12 cellular contexts compared by ENCODE assay signal in the genomic region with DNA sequence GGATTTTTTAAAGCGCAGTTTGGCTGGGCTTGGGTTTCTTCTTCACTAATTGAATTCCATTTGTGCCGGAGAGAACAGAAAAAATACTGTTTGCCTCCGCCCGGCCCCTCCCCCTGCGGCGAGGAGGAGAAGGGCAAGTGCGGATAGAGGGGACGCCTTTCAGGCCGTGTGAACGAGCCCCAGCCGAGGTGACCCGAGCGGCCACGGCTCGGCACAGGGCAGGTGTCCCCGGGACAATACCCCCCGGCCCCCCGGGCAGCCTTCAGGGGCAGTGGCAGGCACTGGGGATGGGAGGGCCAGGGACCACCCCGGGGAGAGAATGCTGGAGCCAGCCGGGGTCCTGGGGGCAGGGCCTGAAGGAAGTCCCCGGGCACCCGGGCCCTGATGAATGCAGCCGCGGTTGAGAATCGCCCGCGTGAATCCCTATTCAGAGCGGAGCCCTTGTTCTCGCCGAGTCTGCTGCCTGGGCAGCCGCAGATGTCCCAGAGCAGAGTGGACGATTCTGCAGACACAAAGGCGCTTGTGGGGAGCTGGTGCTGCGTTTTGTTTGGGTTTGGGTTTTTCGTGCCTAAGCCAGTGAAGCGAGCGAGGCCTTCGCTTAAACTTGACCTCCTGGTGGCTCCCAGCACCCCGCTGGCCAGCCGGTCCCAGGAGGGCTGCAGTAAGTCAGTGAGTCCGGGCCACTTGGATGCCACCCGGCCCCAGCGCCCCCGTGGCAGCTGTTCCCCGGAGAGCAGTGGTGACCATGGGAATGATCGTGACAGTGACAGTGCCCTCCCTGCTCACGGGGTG.
DNase-seq lines count a peak whose midpoint lies in the region; ATAC-seq and TF ChIP-seq lines count a peak whose summit lies in the region.
"Had no signal": no experiment of that assay in that cellular context is flagged by ENCODE, and none has a peak within 500 bp of the region (broad histone marks: within the 10 kb centered on the region; RNA-seq: fewer than 3 reads in every experiment).

No MANE protein-coding gene starts in this region.

- no peaks in the 10 kb centered on the region for H3K79me2 ChIP-seq in osteoblast (ENCODE audit: insufficient read depth, low read length)
- H3K79me2 ChIP-seq in smooth muscle cell (ENCODE audit: low read depth) = no peaks in the 10 kb centered on the region

- H3F3A ChIP-seq in smooth muscle cell (ENCODE audit: low read depth) = no peaks in the 10 kb centered on the region

- H3K27me3 Mint-ChIP-seq in stimulated activated memory B cell treated with anti-CD40 and anti-IgM and Interleukin-4, amounts not matched to agents 10 μg/mL and 1 μg/mL and 100 μg/mL, for 72 hours = peaks cover 90% of the 10 kb centered on the region

- DNase-seq in WERI-Rb-1 = peak; percentile 2
- DNase-seq in osteoblast (ENCODE audit: insufficient read length, low spot score, missing footprints) = peak; percentile 82
- DNase-seq in stimulated activated CD4-positive, alpha-beta T cell treated with anti-CD3 and anti-CD28 coated beads, Interleukin-15, amount 100 ng/mL, for 24 hours = no peak
- DNase-seq in NCI-H2196 (lab: John Stamatoyannopoulos, UW; ENCODE audit: unreplicated experiment) = no peak
- DNase-seq in smooth muscle cell (lab: John Stamatoyannopoulos, UW; ENCODE audit: unreplicated experiment) = no peak
- DNase-seq: activated naive CD8-positive, alpha-beta T cell treated with anti-CD3 and anti-CD28 coated beads for 36 hours; NCI-H1930; NCI-H69 had no signal

- H3K4me3 ChIP-seq in BLaER1 (no peak overlapping the region), WERI-Rb-1 (ENCODE audit: low read depth, low read length) (no peak overlapping the region), iPS-18a (ENCODE audit: low read length) (peak overlapping the region; percentile 45), osteoblast (ENCODE audit: insufficient read depth, low read length) (no peak overlapping the region), smooth muscle cell (no peak overlapping the region)
- H3K4me3 ChIP-seq: Peyer's patch had no signal

- H3K27me3 ChIP-seq in BLaER1 (peaks cover 70% of the 10 kb centered on the region), WERI-Rb-1 (ENCODE audit: insufficient read depth, low read depth, severe bottlenecking) (peaks cover 69% of the 10 kb centered on the region), iPS-18a (ENCODE audit: control insufficient read depth, insufficient read depth, low read length) (peaks cover 64% of the 10 kb centered on the region), osteoblast (ENCODE audit: insufficient read depth, low read length) (peaks cover 39% of the 10 kb centered on the region), smooth muscle cell (ENCODE audit: low read depth) (peaks cover 9% of the 10 kb centered on the region)

- ATAC-seq in stimulated activated memory B cell treated with anti-CD40 and anti-IgM and Interleukin-4, amounts not matched to agents 10 μg/mL and 1 μg/mL and 100 μg/mL, for 72 hours = no peak

- peaks cover 54% of the 10 kb centered on the region for H3K4me1 ChIP-seq in BLaER1
- peaks cover 29% of the 10 kb centered on the region for H3K4me1 ChIP-seq in iPS-18a (ENCODE audit: control insufficient read depth, low read depth, low read length)
- H3K4me1 ChIP-seq in osteoblast (ENCODE audit: insufficient read depth, low read length) = no peaks in the 10 kb centered on the region
- peaks cover 12% of the 10 kb centered on the region for H3K4me1 ChIP-seq in smooth muscle cell (ENCODE audit: low read depth)

- H3K27ac Mint-ChIP-seq in stimulated activated memory B cell treated with anti-CD40 and anti-IgM and Interleukin-4, amounts not matched to agents 10 μg/mL and 1 μg/mL and 100 μg/mL, for 72 hours = no peak overlapping the region
- H3K27ac Mint-ChIP-seq: activated naive CD8-positive, alpha-beta T cell treated with anti-CD3 and anti-CD28 coated beads for 36 hours had no signal

- H3K4me1 Mint-ChIP-seq in stimulated activated memory B cell treated with anti-CD40 and anti-IgM and Interleukin-4, amounts not matched to agents 10 μg/mL and 1 μg/mL and 100 μg/mL, for 72 hours = peaks cover 14% of the 10 kb centered on the region
- H3K4me1 Mint-ChIP-seq: activated naive CD8-positive, alpha-beta T cell treated with anti-CD3 and anti-CD28 coated beads for 36 hours had no signal

- no peak for TF ChIP-seq CTCF in WERI-Rb-1 (IDR thresholded peaks at IDR 0.05; ENCODE audit: low read depth, low read length)
- TF ChIP-seq CTCF in osteoblast (IDR thresholded peaks at IDR 0.05; ENCODE audit: extremely low read depth, low read depth, low read length) = no peak
- TF ChIP-seq CTCF in smooth muscle cell (IDR thresholded peaks at IDR 0.05; ENCODE audit: borderline replicate concordance, insufficient read depth, poor library complexity, severe bottlenecking) = no peak

- H3K4me2 ChIP-seq in BLaER1 = peak overlapping the region; percentile 18; the same call in 1 of the 2 replicates
- no peak overlapping the region for H3K4me2 ChIP-seq in osteoblast (ENCODE audit: insufficient read depth, low read length)
- no peak overlapping the region for H3K4me2 ChIP-seq in smooth muscle cell

- H3K4me3 Mint-ChIP-seq in stimulated activated memory B cell treated with anti-CD40 and anti-IgM and Interleukin-4, amounts not matched to agents 10 μg/mL and 1 μg/mL and 100 μg/mL, for 72 hours = no peak overlapping the region
- H3K4me3 Mint-ChIP-seq: activated naive CD8-positive, alpha-beta T cell treated with anti-CD3 and anti-CD28 coated beads for 36 hours had no signal

- H4K20me1 ChIP-seq in BLaER1 (peaks cover 70% of the 10 kb centered on the region), osteoblast (ENCODE audit: insufficient read depth, low read length) (no peaks in the 10 kb centered on the region), smooth muscle cell (ENCODE audit: low read depth) (no peaks in the 10 kb centered on the region)

- H3K9me3 ChIP-seq in BLaER1 = no peaks in the 10 kb centered on the region
- H3K9me3 ChIP-seq in WERI-Rb-1 (ENCODE audit: severe bottlenecking) = no peaks in the 10 kb centered on the region
- no peaks in the 10 kb centered on the region for H3K9me3 ChIP-seq in iPS-18a (ENCODE audit: control insufficient read depth, low read depth, low read length)
- H3K9me3 ChIP-seq in osteoblast (ENCODE audit: low read depth, low read length) = no peaks in the 10 kb centered on the region
- H3K9me3 ChIP-seq in smooth muscle cell (replicated peaks; ENCODE audit: low read depth) = no peaks in the 10 kb centered on the region
- H3K9me3 ChIP-seq: Peyer's patch had no signal

- H3K36me3 Mint-ChIP-seq in stimulated activated memory B cell treated with anti-CD40 and anti-IgM and Interleukin-4, amounts not matched to agents 10 μg/mL and 1 μg/mL and 100 μg/mL, for 72 hours = no peaks in the 10 kb centered on the region
- H3K36me3 Mint-ChIP-seq: activated naive CD8-positive, alpha-beta T cell treated with anti-CD3 and anti-CD28 coated beads for 36 hours had no signal

- H3K27ac ChIP-seq in BLaER1 (no peak overlapping the region), WERI-Rb-1 (no peak overlapping the region), iPS-18a (ENCODE audit: low read length) (no peak overlapping the region), osteoblast (ENCODE audit: low read depth, low read length) (no peak overlapping the region), smooth muscle cell (ENCODE audit: low read depth) (no peak overlapping the region)
- H3K27ac ChIP-seq: Peyer's patch had no signal

- H2AFZ ChIP-seq in osteoblast (ENCODE audit: low read length) = no peak overlapping the region
- H2AFZ ChIP-seq in smooth muscle cell (ENCODE audit: low read depth) = no peak overlapping the region

- H3K36me3 ChIP-seq in BLaER1 (no peaks in the 10 kb centered on the region), WERI-Rb-1 (no peaks in the 10 kb centered on the region), iPS-18a (ENCODE audit: control insufficient read depth, low read depth, low read length) (no peaks in the 10 kb centered on the region), osteoblast (ENCODE audit: insufficient read depth, low read length) (no peaks in the 10 kb centered on the region), smooth muscle cell (ENCODE audit: low read depth) (no peaks in the 10 kb centered on the region)
- H3K36me3 ChIP-seq: Peyer's patch had no signal

- WGBS in smooth muscle cell (ENCODE audit: low lambda C conversion rate) = 75% methylated on average over 44 of the region's 47 CpGs

- no peaks in the 10 kb centered on the region for H3K9me3 Mint-ChIP-seq in stimulated activated memory B cell treated with anti-CD40 and anti-IgM and Interleukin-4, amounts not matched to agents 10 μg/mL and 1 μg/mL and 100 μg/mL, for 72 hours
- H3K9me3 Mint-ChIP-seq: activated naive CD8-positive, alpha-beta T cell treated with anti-CD3 and anti-CD28 coated beads for 36 hours had no signal

- H3K9ac ChIP-seq in BLaER1 (no peak overlapping the region), iPS-18a (ENCODE audit: low read length) (no peak overlapping the region), smooth muscle cell (ENCODE audit: low read depth) (no peak overlapping the region)

Comparison
In these comparisons a context has a peak if more than half of its experiments do, and no peak if none do; other contexts are left out.
1. DNase-seq: peak in WERI-Rb-1 (single experiment) and osteoblast (single experiment); none in stimulated activated CD4-positive, alpha-beta T cell treated with anti-CD3 and anti-CD28 coated beads, Interleukin-15, amount 100 ng/mL, for 24 hours (single experiment), NCI-H2196 (single experiment) and smooth muscle cell (single experiment).